ENCODE assay signal across 8 cellular contexts in genomic region chr2:196239622-196240587, GRCh38.
DNase-seq lines count a peak whose midpoint lies in the region; ATAC-seq and TF ChIP-seq lines count a peak whose summit lies in the region.

No MANE protein-coding gene starts in this region.

- POLR2A ChIA-PET in PC-9 (lab: Charles Lee; ENCODE audit: unreplicated experiment): interaction anchor here (0.5 kb wide), 1 partner anchor 69 kb away, joined by 9 read pairs; no protein-coding TSS in a partner anchor

- WGBS in spleen, 5 donors: 10 to 25% (median 18%) methylated on average over 10 of the region's 10 CpGs

- H3K36me3 ChIP-seq in PC-9 (ENCODE audit: low read depth) (no peaks in the 10 kb centered on the region), spleen (peaks cover 0 to 15% (median 0%) of the 10 kb centered on the region in 6 donors)

- H3K9me3 ChIP-seq in PC-9 (ENCODE audit: insufficient read depth, low read depth): no peaks in the 10 kb centered on the region
- no peaks in the 10 kb centered on the region for H3K9me3 ChIP-seq in spleen

- TF ChIP-seq CTCF in PC-9 (conservative IDR thresholded peaks at IDR 0.05) (no peak), spleen (IDR thresholded peaks at IDR 0.05 in 8 of 11, conservative IDR thresholded peaks at IDR 0.05 in 3 of 11) (peak in 10 of 11 experiments; percentile 25 to 67 (median 39))

- no peaks in the 10 kb centered on the region for H3K9me2 ChIP-seq in PC-9 (ENCODE audit: insufficient read depth)

- peak in 1 of 3 donors; percentile 23 for TF ChIP-seq POLR2A in spleen (IDR thresholded peaks at IDR 0.05)

- peak; percentile 72 for ATAC-seq in GM18858 (IDR thresholded peaks at IDR 0.05; ENCODE audit: unreplicated experiment)
- peak; percentile 75 for ATAC-seq in HG02970 (IDR thresholded peaks at IDR 0.05; ENCODE audit: low FRiP score, unreplicated experiment)

- peak overlapping the region; percentile 42; the same call in 1 of the 2 replicates for H3K4me2 ChIP-seq in PC-9

- H3K4me3 ChIP-seq in PC-9 (no peak overlapping the region), spleen (peak overlapping the region in 1 of 8 donors; percentile 56)

- no TSS peak for BruUV-seq in PC-9 (replicated peaks; lab: Mats Ljungman, UMichigan)

- peak overlapping the region; percentile 53 for H3K27ac ChIP-seq in PC-9
- peak overlapping the region; percentile 80 to 96 (median 92) for H3K27ac ChIP-seq in spleen

- intact Hi-C loops in PC-9 (cut with micrococcal nuclease; ENCODE audit: unreplicated experiment): no loop called here
- intact Hi-C loops in spleen (cut with DNase I; ENCODE audit: low total_unique reads): no loop called here

- peaks cover 5% of the 10 kb centered on the region; the same call in 1 of the 2 replicates for H3F3A ChIP-seq in PC-9 (ENCODE audit: insufficient read depth, low read depth)

- H2AFZ ChIP-seq in PC-9: peak overlapping the region; percentile 67; the same call in 1 of the 2 replicates

- DNase-seq in PC-9 (peak; percentile 37 to 68), glomerular visceral epithelial cell (ENCODE audit: extremely low spot score) (peak; percentile 79), spleen (peak; percentile 94), NCI-H524 (lab: John Stamatoyannopoulos, UW) (no peak), NCI-H2081 (lab: John Stamatoyannopoulos, UW) (no peak)
- DNase-seq in activated T-cell treated with anti-CD3 and anti-CD28 coated beads, Interleukin-2, amount 50 U/mL, for 48 hours: peak; percentile 70 to 83

- H3K79me2 ChIP-seq in PC-9 (ENCODE audit: low read depth): no peaks in the 10 kb centered on the region

- H4K20me1 ChIP-seq in PC-9 (ENCODE audit: insufficient read depth): no peaks in the 10 kb centered on the region

- CTCF ChIA-PET in PC-9 (lab: Charles Lee): interaction anchor here (0.9 kb wide), 1 partner anchor 72 kb away, joined by 6 read pairs; no protein-coding TSS in a partner anchor

- H3K27me3 ChIP-seq in PC-9 (ENCODE audit: insufficient read depth, low read depth) (no peaks in the 10 kb centered on the region), spleen (replicated peaks in 1 of 7) (no peaks in the 10 kb centered on the region)

- peaks cover 17% of the 10 kb centered on the region for H3K4me1 ChIP-seq in PC-9 (replicated peaks; ENCODE audit: insufficient read depth)
- H3K4me1 ChIP-seq in spleen: peaks cover 44 to 97% (median 65%) of the 10 kb centered on the region in 6 donors

Comparison
In these comparisons a context has a peak if more than half of its experiments do, and no peak if none do; other contexts are left out.
1. DNase-seq: peak in PC-9 (2 of 2), activated T-cell treated with anti-CD3 and anti-CD28 coated beads, Interleukin-2, amount 50 U/mL, for 48 hours (2 of 2), glomerular visceral epithelial cell (single experiment) and spleen (single experiment); none in NCI-H524 (0 of 2) and NCI-H2081 (0 of 2).